Comparison of ENCODE assay signal across 1 cellular context in the genomic region with DNA sequence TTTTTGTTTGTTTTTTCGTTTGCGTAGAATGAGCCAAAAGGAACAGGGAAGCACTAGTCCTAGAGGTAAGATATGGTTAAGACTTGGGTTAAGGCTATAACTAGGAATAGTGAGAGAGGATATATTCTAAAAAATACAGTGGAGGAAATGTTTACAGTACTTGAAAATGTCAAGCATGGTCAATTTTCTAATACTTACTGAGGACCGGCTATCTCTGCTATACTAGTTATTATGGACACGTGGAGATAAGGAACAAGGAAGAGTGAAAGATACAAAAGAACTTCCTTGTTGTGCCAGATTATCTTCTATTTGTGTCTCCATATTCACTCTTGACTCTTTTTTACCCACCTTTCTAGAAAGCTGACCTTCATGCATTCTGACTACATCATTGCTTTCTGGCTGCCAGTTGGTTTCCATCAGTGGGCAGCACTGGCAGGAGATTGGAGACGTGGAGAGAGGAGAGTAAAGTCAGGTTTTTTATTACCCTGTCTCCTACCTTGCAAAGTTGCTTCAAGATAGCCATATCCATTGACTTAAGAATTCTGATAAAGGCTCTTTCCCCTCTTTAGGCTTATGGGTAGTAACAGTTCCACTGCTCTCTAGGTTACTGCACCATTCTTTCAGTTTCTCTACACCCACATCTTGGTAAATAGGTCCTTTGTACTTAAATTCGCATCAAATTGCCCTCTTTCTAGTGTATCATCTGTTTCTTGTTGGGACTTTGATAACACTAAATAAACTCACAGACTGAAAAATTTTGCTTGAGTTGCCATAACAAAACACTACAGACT.
TF ChIP-seq lines count a peak whose summit lies in the region.

No MANE protein-coding gene starts in this region.

TF ChIP-seq in K562, 482 proteins besides CTCF, POLR2A, EP300 and RAD21:
- no peak for TF ChIP-seq MTF1 (CRISPR knock-in tag; IDR thresholded peaks at IDR 0.05; ENCODE audit: borderline replicate concordance)
- no peak for TF ChIP-seq CBX3 (IDR thresholded peaks at IDR 0.05; ENCODE audit: borderline replicate concordance in 1 of 2, low read length in 2 of 2)
- TF ChIP-seq, protein P1, sequence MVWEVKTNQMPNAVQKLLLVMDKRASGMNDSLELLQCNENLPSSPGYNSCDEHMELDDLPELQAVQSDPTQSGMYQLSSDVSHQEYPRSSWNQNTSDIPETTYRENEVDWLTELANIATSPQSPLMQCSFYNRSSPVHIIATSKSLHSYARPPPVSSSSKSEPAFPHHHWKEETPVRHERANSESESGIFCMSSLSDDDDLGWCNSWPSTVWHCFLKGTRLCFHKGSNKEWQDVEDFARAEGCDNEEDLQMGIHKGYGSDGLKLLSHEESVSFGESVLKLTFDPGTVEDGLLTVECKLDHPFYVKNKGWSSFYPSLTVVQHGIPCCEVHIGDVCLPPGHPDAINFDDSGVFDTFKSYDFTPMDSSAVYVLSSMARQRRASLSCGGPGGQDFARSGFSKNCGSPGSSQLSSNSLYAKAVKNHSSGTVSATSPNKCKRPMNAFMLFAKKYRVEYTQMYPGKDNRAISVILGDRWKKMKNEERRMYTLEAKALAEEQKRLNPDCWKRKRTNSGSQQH (CRISPR knock-in tag; IDR thresholded peaks at IDR 0.05), result no peak
- peak; percentile 77 for TF ChIP-seq L3MBTL2 (IDR thresholded peaks at IDR 0.05)
- no peak for TF ChIP-seq RBBP5 (IDR thresholded peaks at IDR 0.05; ENCODE audit: borderline replicate concordance, insufficient read depth, low read length, poor library complexity, severe bottlenecking)
- TF ChIP-seq, protein P2, sequence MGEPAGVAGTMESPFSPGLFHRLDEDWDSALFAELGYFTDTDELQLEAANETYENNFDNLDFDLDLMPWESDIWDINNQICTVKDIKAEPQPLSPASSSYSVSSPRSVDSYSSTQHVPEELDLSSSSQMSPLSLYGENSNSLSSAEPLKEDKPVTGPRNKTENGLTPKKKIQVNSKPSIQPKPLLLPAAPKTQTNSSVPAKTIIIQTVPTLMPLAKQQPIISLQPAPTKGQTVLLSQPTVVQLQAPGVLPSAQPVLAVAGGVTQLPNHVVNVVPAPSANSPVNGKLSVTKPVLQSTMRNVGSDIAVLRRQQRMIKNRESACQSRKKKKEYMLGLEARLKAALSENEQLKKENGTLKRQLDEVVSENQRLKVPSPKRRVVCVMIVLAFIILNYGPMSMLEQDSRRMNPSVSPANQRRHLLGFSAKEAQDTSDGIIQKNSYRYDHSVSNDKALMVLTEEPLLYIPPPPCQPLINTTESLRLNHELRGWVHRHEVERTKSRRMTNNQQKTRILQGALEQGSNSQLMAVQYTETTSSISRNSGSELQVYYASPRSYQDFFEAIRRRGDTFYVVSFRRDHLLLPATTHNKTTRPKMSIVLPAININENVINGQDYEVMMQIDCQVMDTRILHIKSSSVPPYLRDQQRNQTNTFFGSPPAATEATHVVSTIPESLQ (CRISPR knock-in tag; IDR thresholded peaks at IDR 0.05), result no peak
- no peak for TF ChIP-seq ZNF324 (CRISPR knock-in tag; IDR thresholded peaks at IDR 0.05)
- TF ChIP-seq POLR2G (IDR thresholded peaks at IDR 0.05; ENCODE audit: low read depth, low read length), result no peak
- no peak for TF ChIP-seq PRMT5 (CRISPR knock-in tag; IDR thresholded peaks at IDR 0.05)
- TF ChIP-seq, protein P3, sequence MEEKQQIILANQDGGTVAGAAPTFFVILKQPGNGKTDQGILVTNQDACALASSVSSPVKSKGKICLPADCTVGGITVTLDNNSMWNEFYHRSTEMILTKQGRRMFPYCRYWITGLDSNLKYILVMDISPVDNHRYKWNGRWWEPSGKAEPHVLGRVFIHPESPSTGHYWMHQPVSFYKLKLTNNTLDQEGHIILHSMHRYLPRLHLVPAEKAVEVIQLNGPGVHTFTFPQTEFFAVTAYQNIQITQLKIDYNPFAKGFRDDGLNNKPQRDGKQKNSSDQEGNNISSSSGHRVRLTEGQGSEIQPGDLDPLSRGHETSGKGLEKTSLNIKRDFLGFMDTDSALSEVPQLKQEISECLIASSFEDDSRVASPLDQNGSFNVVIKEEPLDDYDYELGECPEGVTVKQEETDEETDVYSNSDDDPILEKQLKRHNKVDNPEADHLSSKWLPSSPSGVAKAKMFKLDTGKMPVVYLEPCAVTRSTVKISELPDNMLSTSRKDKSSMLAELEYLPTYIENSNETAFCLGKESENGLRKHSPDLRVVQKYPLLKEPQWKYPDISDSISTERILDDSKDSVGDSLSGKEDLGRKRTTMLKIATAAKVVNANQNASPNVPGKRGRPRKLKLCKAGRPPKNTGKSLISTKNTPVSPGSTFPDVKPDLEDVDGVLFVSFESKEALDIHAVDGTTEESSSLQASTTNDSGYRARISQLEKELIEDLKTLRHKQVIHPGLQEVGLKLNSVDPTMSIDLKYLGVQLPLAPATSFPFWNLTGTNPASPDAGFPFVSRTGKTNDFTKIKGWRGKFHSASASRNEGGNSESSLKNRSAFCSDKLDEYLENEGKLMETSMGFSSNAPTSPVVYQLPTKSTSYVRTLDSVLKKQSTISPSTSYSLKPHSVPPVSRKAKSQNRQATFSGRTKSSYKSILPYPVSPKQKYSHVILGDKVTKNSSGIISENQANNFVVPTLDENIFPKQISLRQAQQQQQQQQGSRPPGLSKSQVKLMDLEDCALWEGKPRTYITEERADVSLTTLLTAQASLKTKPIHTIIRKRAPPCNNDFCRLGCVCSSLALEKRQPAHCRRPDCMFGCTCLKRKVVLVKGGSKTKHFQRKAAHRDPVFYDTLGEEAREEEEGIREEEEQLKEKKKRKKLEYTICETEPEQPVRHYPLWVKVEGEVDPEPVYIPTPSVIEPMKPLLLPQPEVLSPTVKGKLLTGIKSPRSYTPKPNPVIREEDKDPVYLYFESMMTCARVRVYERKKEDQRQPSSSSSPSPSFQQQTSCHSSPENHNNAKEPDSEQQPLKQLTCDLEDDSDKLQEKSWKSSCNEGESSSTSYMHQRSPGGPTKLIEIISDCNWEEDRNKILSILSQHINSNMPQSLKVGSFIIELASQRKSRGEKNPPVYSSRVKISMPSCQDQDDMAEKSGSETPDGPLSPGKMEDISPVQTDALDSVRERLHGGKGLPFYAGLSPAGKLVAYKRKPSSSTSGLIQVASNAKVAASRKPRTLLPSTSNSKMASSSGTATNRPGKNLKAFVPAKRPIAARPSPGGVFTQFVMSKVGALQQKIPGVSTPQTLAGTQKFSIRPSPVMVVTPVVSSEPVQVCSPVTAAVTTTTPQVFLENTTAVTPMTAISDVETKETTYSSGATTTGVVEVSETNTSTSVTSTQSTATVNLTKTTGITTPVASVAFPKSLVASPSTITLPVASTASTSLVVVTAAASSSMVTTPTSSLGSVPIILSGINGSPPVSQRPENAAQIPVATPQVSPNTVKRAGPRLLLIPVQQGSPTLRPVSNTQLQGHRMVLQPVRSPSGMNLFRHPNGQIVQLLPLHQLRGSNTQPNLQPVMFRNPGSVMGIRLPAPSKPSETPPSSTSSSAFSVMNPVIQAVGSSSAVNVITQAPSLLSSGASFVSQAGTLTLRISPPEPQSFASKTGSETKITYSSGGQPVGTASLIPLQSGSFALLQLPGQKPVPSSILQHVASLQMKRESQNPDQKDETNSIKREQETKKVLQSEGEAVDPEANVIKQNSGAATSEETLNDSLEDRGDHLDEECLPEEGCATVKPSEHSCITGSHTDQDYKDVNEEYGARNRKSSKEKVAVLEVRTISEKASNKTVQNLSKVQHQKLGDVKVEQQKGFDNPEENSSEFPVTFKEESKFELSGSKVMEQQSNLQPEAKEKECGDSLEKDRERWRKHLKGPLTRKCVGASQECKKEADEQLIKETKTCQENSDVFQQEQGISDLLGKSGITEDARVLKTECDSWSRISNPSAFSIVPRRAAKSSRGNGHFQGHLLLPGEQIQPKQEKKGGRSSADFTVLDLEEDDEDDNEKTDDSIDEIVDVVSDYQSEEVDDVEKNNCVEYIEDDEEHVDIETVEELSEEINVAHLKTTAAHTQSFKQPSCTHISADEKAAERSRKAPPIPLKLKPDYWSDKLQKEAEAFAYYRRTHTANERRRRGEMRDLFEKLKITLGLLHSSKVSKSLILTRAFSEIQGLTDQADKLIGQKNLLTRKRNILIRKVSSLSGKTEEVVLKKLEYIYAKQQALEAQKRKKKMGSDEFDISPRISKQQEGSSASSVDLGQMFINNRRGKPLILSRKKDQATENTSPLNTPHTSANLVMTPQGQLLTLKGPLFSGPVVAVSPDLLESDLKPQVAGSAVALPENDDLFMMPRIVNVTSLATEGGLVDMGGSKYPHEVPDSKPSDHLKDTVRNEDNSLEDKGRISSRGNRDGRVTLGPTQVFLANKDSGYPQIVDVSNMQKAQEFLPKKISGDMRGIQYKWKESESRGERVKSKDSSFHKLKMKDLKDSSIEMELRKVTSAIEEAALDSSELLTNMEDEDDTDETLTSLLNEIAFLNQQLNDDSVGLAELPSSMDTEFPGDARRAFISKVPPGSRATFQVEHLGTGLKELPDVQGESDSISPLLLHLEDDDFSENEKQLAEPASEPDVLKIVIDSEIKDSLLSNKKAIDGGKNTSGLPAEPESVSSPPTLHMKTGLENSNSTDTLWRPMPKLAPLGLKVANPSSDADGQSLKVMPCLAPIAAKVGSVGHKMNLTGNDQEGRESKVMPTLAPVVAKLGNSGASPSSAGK (IDR thresholded peaks at IDR 0.05), result peak; percentile 54; the same call in 1 of the 2 replicates
- TF ChIP-seq, protein P4, sequence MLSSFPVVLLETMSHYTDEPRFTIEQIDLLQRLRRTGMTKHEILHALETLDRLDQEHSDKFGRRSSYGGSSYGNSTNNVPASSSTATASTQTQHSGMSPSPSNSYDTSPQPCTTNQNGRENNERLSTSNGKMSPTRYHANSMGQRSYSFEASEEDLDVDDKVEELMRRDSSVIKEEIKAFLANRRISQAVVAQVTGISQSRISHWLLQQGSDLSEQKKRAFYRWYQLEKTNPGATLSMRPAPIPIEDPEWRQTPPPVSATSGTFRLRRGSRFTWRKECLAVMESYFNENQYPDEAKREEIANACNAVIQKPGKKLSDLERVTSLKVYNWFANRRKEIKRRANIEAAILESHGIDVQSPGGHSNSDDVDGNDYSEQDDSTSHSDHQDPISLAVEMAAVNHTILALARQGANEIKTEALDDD (IDR thresholded peaks at IDR 0.05), result peak; percentile 83
- no peak for TF ChIP-seq EP400 (IDR thresholded peaks at IDR 0.05)
- no peak for TF ChIP-seq RB1 (IDR thresholded peaks at IDR 0.05; ENCODE audit: low read depth)
- no peak for TF ChIP-seq JUND (IDR thresholded peaks at IDR 0.05; ENCODE audit: borderline replicate concordance, low read depth, low read length)
- TF ChIP-seq JUND (tag; IDR thresholded peaks at IDR 0.05; ENCODE audit: borderline replicate concordance, low read depth, low read length), result no peak
